ENCODE assay signal across 21 cellular contexts in the genomic region with DNA sequence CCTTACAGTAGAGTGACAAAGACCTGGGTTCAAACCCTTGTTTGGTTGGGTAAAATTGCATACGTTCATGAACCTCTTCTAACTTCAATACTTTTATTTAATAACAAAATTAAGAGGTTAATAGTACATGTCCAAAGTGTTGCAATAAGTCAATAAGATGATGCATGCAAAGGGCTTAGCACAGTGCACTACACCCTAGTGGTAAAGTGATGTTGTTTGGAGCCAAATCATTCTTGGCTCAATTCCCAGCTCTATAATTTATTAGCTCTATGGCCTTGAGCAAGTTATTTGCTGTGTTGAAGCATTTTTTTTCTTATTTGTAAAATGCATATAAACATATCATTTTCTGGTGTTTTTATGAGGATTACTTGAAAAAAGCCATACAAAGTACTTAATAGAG.
DNase-seq lines count a peak whose midpoint lies in the region; ATAC-seq, FAIRE-seq and TF ChIP-seq lines count a peak whose summit lies in the region.
"Had no signal": no experiment of that assay in that cellular context is flagged by ENCODE, and none has a peak within 500 bp of the region (broad histone marks: within the 10 kb centered on the region; RNA-seq: fewer than 3 reads in every experiment).

No MANE protein-coding gene starts in this region.

- no peaks in the 10 kb centered on the region for H3K4me1 Mint-ChIP-seq in activated CD8-positive, alpha-beta T cell treated with anti-CD3 and anti-CD28 coated beads, Interleukin-2, amount 10 ng/mL, durations not matched to agents 7 days and 5 days (ENCODE audit: low read depth)
- H3K4me1 Mint-ChIP-seq: activated naive CD8-positive, alpha-beta T cell treated with anti-CD3 and anti-CD28 coated beads, Interleukin-2, amount 50 U/mL, for 24 hours; CD4-positive, CD25-positive, alpha-beta regulatory T cell; IgD-negative memory B cell; immature natural killer cell; stimulated activated memory B cell treated with anti-CD40 and anti-IgM and Interleukin-4, amounts not matched to agents 10 μg/mL and 1 μg/mL and 100 μg/mL, for 72 hours had no signal

- no peaks in the 10 kb centered on the region for H3K36me3 Mint-ChIP-seq in activated CD8-positive, alpha-beta T cell treated with anti-CD3 and anti-CD28 coated beads, Interleukin-2, amount 10 ng/mL, durations not matched to agents 7 days and 5 days (ENCODE audit: low read depth)
- H3K36me3 Mint-ChIP-seq: CD4-positive, CD25-positive, alpha-beta regulatory T cell; IgD-negative memory B cell; immature natural killer cell; stimulated activated memory B cell treated with anti-CD40 and anti-IgM and Interleukin-4, amounts not matched to agents 10 μg/mL and 1 μg/mL and 100 μg/mL, for 72 hours had no signal

- H3K4me3 Mint-ChIP-seq in activated CD8-positive, alpha-beta T cell treated with anti-CD3 and anti-CD28 coated beads, Interleukin-2, amount 10 ng/mL, durations not matched to agents 7 days and 5 days: no peak overlapping the region
- H3K4me3 Mint-ChIP-seq: activated naive CD8-positive, alpha-beta T cell treated with anti-CD3 and anti-CD28 coated beads, Interleukin-2, amount 50 U/mL, for 24 hours; activated T-helper 1 cell treated with anti-CD3 and anti-CD28 coated beads, Interleukin-12 subunit alpha, Interleukin-12 subunit beta, Interleukin-2, Interleukin-4 antibody, amounts not matched to agents 30 ng/mL and 10 ng/mL and 1 ng/mL, durations not matched to agents 14 hours and 24 hours and 36 hours; CD4-positive, CD25-positive, alpha-beta regulatory T cell; endodermal cell; IgD-negative memory B cell; immature natural killer cell; stimulated activated memory B cell treated with anti-CD40 and anti-IgM and Interleukin-4, amounts not matched to agents 10 μg/mL and 1 μg/mL and 100 μg/mL, for 72 hours had no signal

- peaks cover 20% of the 10 kb centered on the region for H3K9me3 Mint-ChIP-seq in activated CD8-positive, alpha-beta T cell treated with anti-CD3 and anti-CD28 coated beads, Interleukin-2, amount 10 ng/mL, durations not matched to agents 7 days and 5 days (ENCODE audit: insufficient read depth)

- FAIRE-seq in RCC 7860 (lab: Jason Lieb, UNC) (peak; percentile 7), H54 (lab: Jason Lieb, UNC) (no peak)

- no peaks in the 10 kb centered on the region for H3K27me3 Mint-ChIP-seq in activated CD8-positive, alpha-beta T cell treated with anti-CD3 and anti-CD28 coated beads, Interleukin-2, amount 10 ng/mL, durations not matched to agents 7 days and 5 days (ENCODE audit: low read depth)
- H3K27me3 Mint-ChIP-seq: activated naive CD8-positive, alpha-beta T cell treated with anti-CD3 and anti-CD28 coated beads, Interleukin-2, amount 50 U/mL, for 24 hours; CD4-positive, CD25-positive, alpha-beta regulatory T cell; IgD-negative memory B cell; stimulated activated memory B cell treated with anti-CD40 and anti-IgM and Interleukin-4, amounts not matched to agents 10 μg/mL and 1 μg/mL and 100 μg/mL, for 72 hours had no signal

- ATAC-seq in HG03571 (IDR thresholded peaks at IDR 0.05; ENCODE audit: unreplicated experiment): no peak
- no peak for ATAC-seq in activated CD8-positive, alpha-beta T cell treated with anti-CD3 and anti-CD28 coated beads, Interleukin-2, amount 10 ng/mL, durations not matched to agents 7 days and 5 days
- ATAC-seq: activated naive CD8-positive, alpha-beta T cell treated with anti-CD3 and anti-CD28 coated beads, Interleukin-2, amount 50 U/mL, for 24 hours had no signal

- DNase-seq in DMS53 (lab: John Stamatoyannopoulos, UW): peak; percentile 6
- DNase-seq in DMS53 treated with DMSO at 0.1 percent for 48 hours (lab: John Stamatoyannopoulos, UW; ENCODE audit: unreplicated experiment): no peak
- DNase-seq in RCC 7860 (ENCODE audit: low spot score): no peak
- peak; percentile 17 for DNase-seq in fibroblast of the conjunctiva (ENCODE audit: low read depth)
- DNase-seq in renal cortical epithelial cell (ENCODE audit: low read depth): peak; percentile 96
- DNase-seq in activated CD8-positive, alpha-beta T cell treated with anti-CD3 and anti-CD28 coated beads, Interleukin-2, amount 10 ng/mL, durations not matched to agents 7 days and 5 days: no peak
- DNase-seq in H54 (ENCODE audit: insufficient read length, low spot score): no peak
- DNase-seq: 8988T; activated CD4-positive, alpha-beta T cell treated with anti-CD3 and anti-CD28 coated beads, Interleukin-2, amount 50 U/mL, for 48 hours; activated naive CD8-positive, alpha-beta T cell treated with anti-CD3 and anti-CD28 coated beads, Interleukin-2, amount 50 U/mL, for 24 hours; CD4-positive, CD25-positive, alpha-beta regulatory T cell; cerebellar nuclear complex; endodermal cell; immature natural killer cell; NCI-H2227 treated with DMSO at 0.1 percent for 48 hours; occipital lobe; transverse colon had no signal

- POLR2A ChIA-PET in activated CD8-positive, alpha-beta T cell treated with anti-CD3 and anti-CD28 coated beads, Interleukin-2, amount 10 ng/mL, durations not matched to agents 7 days and 5 days (lab: Charles Lee): no interaction called here

- TF ChIP-seq POLR2A in H54 (IDR thresholded peaks at IDR 0.05; ENCODE audit: low read depth, low read length): no peak

- CTCF ChIA-PET in activated CD8-positive, alpha-beta T cell treated with anti-CD3 and anti-CD28 coated beads, Interleukin-2, amount 10 ng/mL, durations not matched to agents 7 days and 5 days (lab: Charles Lee): no interaction called here

- no peak overlapping the region for H3K27ac Mint-ChIP-seq in activated CD8-positive, alpha-beta T cell treated with anti-CD3 and anti-CD28 coated beads, Interleukin-2, amount 10 ng/mL, durations not matched to agents 7 days and 5 days
- H3K27ac Mint-ChIP-seq: activated naive CD8-positive, alpha-beta T cell treated with anti-CD3 and anti-CD28 coated beads, Interleukin-2, amount 50 U/mL, for 24 hours; activated T-helper 1 cell treated with anti-CD3 and anti-CD28 coated beads, Interleukin-12 subunit alpha, Interleukin-12 subunit beta, Interleukin-2, Interleukin-4 antibody, amounts not matched to agents 30 ng/mL and 10 ng/mL and 1 ng/mL, durations not matched to agents 14 hours and 24 hours and 36 hours; CD4-positive, CD25-positive, alpha-beta regulatory T cell; endodermal cell; IgD-negative memory B cell; immature natural killer cell; stimulated activated memory B cell treated with anti-CD40 and anti-IgM and Interleukin-4, amounts not matched to agents 10 μg/mL and 1 μg/mL and 100 μg/mL, for 72 hours had no signal

Comparison
In these comparisons a context has a peak if more than half of its experiments do, and no peak if none do; other contexts are left out.
1. DNase-seq: peak in DMS53 (single experiment), fibroblast of the conjunctiva (single experiment) and renal cortical epithelial cell (single experiment); none in DMS53 treated with DMSO at 0.1 percent for 48 hours (single experiment), RCC 7860 (single experiment), activated CD8-positive, alpha-beta T cell treated with anti-CD3 and anti-CD28 coated beads, Interleukin-2, amount 10 ng/mL, durations not matched to agents 7 days and 5 days (single experiment) and H54 (single experiment).